In the genomic region with DNA sequence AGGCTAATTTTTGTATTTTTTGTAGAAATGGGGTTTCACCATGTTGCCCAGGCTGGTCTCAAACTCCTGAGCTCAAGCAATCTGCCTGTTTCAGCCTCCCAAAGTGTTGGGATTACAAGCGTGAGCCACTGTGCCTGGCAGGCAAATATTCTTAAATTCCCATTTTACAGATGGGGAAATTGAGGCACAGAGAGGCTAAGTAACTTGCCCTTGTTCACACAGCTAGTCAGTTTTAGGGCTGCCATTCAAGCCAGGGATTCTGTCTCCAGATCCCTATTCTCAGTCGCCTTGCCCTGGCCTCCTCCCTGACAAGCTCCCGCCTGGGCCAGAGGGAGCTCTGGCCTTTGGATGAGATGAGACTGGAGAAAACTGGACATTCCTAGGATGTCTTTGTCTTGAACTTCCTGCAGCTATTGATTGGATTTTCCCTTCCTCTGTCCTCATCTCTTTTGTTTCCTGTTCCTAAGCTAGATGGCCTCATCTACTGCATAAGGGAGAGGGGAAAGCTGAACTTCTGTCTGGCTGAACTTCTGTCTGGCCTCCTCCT, we compare ENCODE assay signal across 20 cellular contexts.
"Had no signal": no experiment of that assay in that cellular context is flagged by ENCODE, and none has a peak within 500 bp of the region (broad histone marks: within the 10 kb centered on the region; RNA-seq: fewer than 3 reads in every experiment).

No MANE protein-coding gene starts in this region.

- H3K4me1 Mint-ChIP-seq: activated CD4-positive, alpha-beta T cell treated with anti-CD3 and anti-CD28 coated beads for 36 hours; activated naive CD4-positive, alpha-beta T cell treated with anti-CD3 and anti-CD28 coated beads, Interleukin-2, amount 50 U/mL, for 24 hours; naive thymus-derived CD8-positive, alpha-beta T cell had no signal

- H3K27me3 ChIP-seq: adrenal gland, left lung, upper lobe of right lung had no signal

- DNase-seq: activated CD4-positive, alpha-beta memory T cell treated with anti-CD3 and anti-CD28 coated beads for 36 hours; activated CD4-positive, alpha-beta T cell treated with anti-CD3 and anti-CD28 coated beads for 36 hours; activated effector memory CD4-positive, alpha-beta T cell treated with Interleukin-2 at 50 U/mL for 16 hours; activated T-cell treated with anti-CD3 and anti-CD28 coated beads, Interleukin-2, amount 50 U/mL, for 4 hours; adrenal gland; head of caudate nucleus; left lung; mammary epithelial cell; mucosa of descending colon; naive thymus-derived CD8-positive, alpha-beta T cell; occipital lobe; right cardiac atrium; stimulated activated CD4-positive, alpha-beta T cell treated with anti-CD3 and anti-CD28 coated beads, Interleukin-4, amount 100 ng/mL, for 4 hours; stimulated activated CD8-positive, alpha-beta memory T cell treated with anti-CD3 and anti-CD28 coated beads, Interleukin-4, amount 100 ng/mL, for 48 hours; stimulated activated naive CD4-positive, alpha-beta T cell treated with Interleukin-2 at 50 U/mL for 16 hours; upper lobe of right lung; WERI-Rb-1 had no signal

- H3K27ac Mint-ChIP-seq: activated CD4-positive, alpha-beta memory T cell treated with anti-CD3 and anti-CD28 coated beads for 36 hours; activated CD4-positive, alpha-beta T cell treated with anti-CD3 and anti-CD28 coated beads for 36 hours; activated naive CD4-positive, alpha-beta T cell treated with anti-CD3 and anti-CD28 coated beads, Interleukin-2, amount 50 U/mL, for 24 hours; naive thymus-derived CD8-positive, alpha-beta T cell; progenitor cell of endocrine pancreas had no signal

- H3K4me3 ChIP-seq: adrenal gland, left lung, mucosa of descending colon, smooth muscle cell, upper lobe of right lung had no signal

- H3K36me3 Mint-ChIP-seq: activated CD4-positive, alpha-beta memory T cell treated with anti-CD3 and anti-CD28 coated beads for 36 hours; activated naive CD4-positive, alpha-beta T cell treated with anti-CD3 and anti-CD28 coated beads, Interleukin-2, amount 50 U/mL, for 24 hours; naive thymus-derived CD8-positive, alpha-beta T cell had no signal

- H3K4me1 ChIP-seq: adrenal gland, left lung, upper lobe of right lung had no signal

- H3K36me3 ChIP-seq: adrenal gland, left lung, upper lobe of right lung, WERI-Rb-1 had no signal

- H3K4me3 Mint-ChIP-seq: activated CD4-positive, alpha-beta memory T cell treated with anti-CD3 and anti-CD28 coated beads for 36 hours; activated CD4-positive, alpha-beta T cell treated with anti-CD3 and anti-CD28 coated beads for 36 hours; activated naive CD4-positive, alpha-beta T cell treated with anti-CD3 and anti-CD28 coated beads, Interleukin-2, amount 50 U/mL, for 24 hours; activated T-cell treated with anti-CD3 and anti-CD28 coated beads, Interleukin-2, amount 50 U/mL, for 4 hours; naive thymus-derived CD8-positive, alpha-beta T cell had no signal

- H3K9me3 Mint-ChIP-seq: activated CD4-positive, alpha-beta memory T cell treated with anti-CD3 and anti-CD28 coated beads for 36 hours; activated naive CD4-positive, alpha-beta T cell treated with anti-CD3 and anti-CD28 coated beads, Interleukin-2, amount 50 U/mL, for 24 hours; activated T-cell treated with anti-CD3 and anti-CD28 coated beads, Interleukin-2, amount 50 U/mL, for 4 hours had no signal

- H3K9me3 ChIP-seq: adrenal gland, left lung, mucosa of descending colon, upper lobe of right lung had no signal

- H3K27ac ChIP-seq: adrenal gland, left lung, upper lobe of right lung, WERI-Rb-1 had no signal

- H3K4me2 ChIP-seq: smooth muscle cell had no signal
